ENCODE assay signal across 9 cellular contexts in genomic region chr11:82701847-82702520, GRCh38. TPM values are rescaled to one million over a fixed set of nuclear protein-coding genes. Genes with fewer than 3 reads are reported as not detected.
DNase-seq lines count a peak whose midpoint lies in the region; ATAC-seq and TF ChIP-seq lines count a peak whose summit lies in the region.
"Had no signal": no experiment of that assay in that cellular context is flagged by ENCODE, and none has a peak within 500 bp of the region (broad histone marks: within the 10 kb centered on the region; RNA-seq: fewer than 3 reads in every experiment).

No MANE protein-coding gene starts in this region.

- no peak overlapping the region for H3K4ac ChIP-seq in H9 (ENCODE audit: low read depth, low read length)
- H3K4ac ChIP-seq in neuronal stem cell (ENCODE audit: low read length): no peak overlapping the region

- H2BK15ac ChIP-seq in H9 (ENCODE audit: low read depth, low read length) (no peak overlapping the region), neuronal stem cell (ENCODE audit: low read length) (no peak overlapping the region)

- intact Hi-C loops in colonic mucosa (cut with DNase I) (no loop called here), gastrocnemius medialis (cut with DNase I; ENCODE audit: low total_unique reads) (no loop called here)

- H2BK12ac ChIP-seq in H9 (ENCODE audit: insufficient read length, low read depth, low read length) (no peak overlapping the region), neuronal stem cell (ENCODE audit: low read length) (no peak overlapping the region)

- H3K4me3 ChIP-seq in colonic mucosa (no peak overlapping the region), neuronal stem cell (ENCODE audit: low read length in 2 of 2) (no peak overlapping the region), gastrocnemius medialis (no peak overlapping the region)

- in situ Hi-C loops in gastrocnemius medialis (cut with MboI; ENCODE audit: low sequenced_read_pairs in 4 of 4): loop anchor here in 2 of 4 donors (25.0 kb wide), 1 partner anchor 1110 kb away; no protein-coding TSS in a partner anchor

- H3K23ac ChIP-seq in H9 (ENCODE audit: insufficient read length, low read depth, low read length) (no peak overlapping the region), neuronal stem cell (ENCODE audit: low read depth, low read length, poor library complexity) (no peak overlapping the region)

- H3K36me3 ChIP-seq in colonic mucosa (no peaks in the 10 kb centered on the region), neuronal stem cell (replicated peaks in 1 of 2; ENCODE audit: control insufficient read depth in 2 of 2, insufficient read depth in 2 of 2, low read length in 2 of 2) (no peaks in the 10 kb centered on the region), gastrocnemius medialis (no peaks in the 10 kb centered on the region)

- H4K91ac ChIP-seq in H9 (ENCODE audit: insufficient read length, low read depth, low read length): no peak overlapping the region
- H4K91ac ChIP-seq in neuronal stem cell (ENCODE audit: low read depth, low read length, poor library complexity): no peak overlapping the region

- H3K4me1 ChIP-seq in H9 (ENCODE audit: insufficient read depth, low read length) (no peaks in the 10 kb centered on the region), colonic mucosa (no peaks in the 10 kb centered on the region), neuronal stem cell (ENCODE audit: control insufficient read depth in 2 of 2, insufficient read depth in 1 of 2, low read depth in 1 of 2, low read length in 2 of 2) (no peaks in the 10 kb centered on the region), gastrocnemius medialis (no peaks in the 10 kb centered on the region)

- H3K9me3 ChIP-seq in H9 (ENCODE audit: control insufficient read depth, low read depth, low read length): no peaks in the 10 kb centered on the region
- H3K9me3 ChIP-seq in colonic mucosa: no peaks in the 10 kb centered on the region
- H3K9me3 ChIP-seq in neuronal stem cell (replicated peaks in 1 of 2; ENCODE audit: control insufficient read depth in 2 of 2, insufficient read depth in 1 of 2, low read depth in 1 of 2, low read length in 2 of 2): no peaks in the 10 kb centered on the region
- no peaks in the 10 kb centered on the region for H3K9me3 ChIP-seq in gastrocnemius medialis

- ATAC-seq in gastrocnemius medialis (no peak), esophagus mucosa (no peak)

- TF ChIP-seq CTCF in H9 (conservative IDR thresholded peaks at IDR 0.05) (peak; percentile 86), colonic mucosa (IDR thresholded peaks at IDR 0.05) (peak; percentile 36), gastrocnemius medialis (IDR thresholded peaks at IDR 0.05 in 4 of 5, conservative IDR thresholded peaks at IDR 0.05 in 1 of 5) (peak in 2 of 5 experiments; percentile 13 to 32)

- no peaks in the 10 kb centered on the region for H4K20me1 ChIP-seq in H9 (ENCODE audit: control insufficient read depth, insufficient read depth, insufficient read length)

- no peak overlapping the region for H2BK20ac ChIP-seq in H9 (ENCODE audit: low read depth, low read length, poor library complexity, severe bottlenecking)

- H3K14ac ChIP-seq in H9 (ENCODE audit: insufficient read depth, low read length) (no peak overlapping the region), neuronal stem cell (ENCODE audit: low read length) (no peak overlapping the region)

- H4K8ac ChIP-seq in H9 (replicated peaks; ENCODE audit: insufficient read length, low read depth, low read length) (peak overlapping the region; percentile 58), neuronal stem cell (ENCODE audit: low read depth, low read length) (no peak overlapping the region)

- TF ChIP-seq POLR2A in gastrocnemius medialis (IDR thresholded peaks at IDR 0.05): no peak

- H2BK120ac ChIP-seq in H9 (ENCODE audit: low read depth, low read length, poor library complexity, severe bottlenecking): no peak overlapping the region
- no peak overlapping the region for H2BK120ac ChIP-seq in neuronal stem cell (ENCODE audit: low read depth, low read length)

- H3K36me3 Mint-ChIP-seq in H9 (ENCODE audit: insufficient read depth in 1 of 3, low read depth in 3 of 3): no peaks in the 10 kb centered on the region

- H2AFZ ChIP-seq in H9 (ENCODE audit: low read length): no peak overlapping the region
- no peak overlapping the region for H2AFZ ChIP-seq in neuronal stem cell (ENCODE audit: low read length)

- no peak overlapping the region for H4K5ac ChIP-seq in H9 (ENCODE audit: insufficient read length, low read depth, low read length)

- H3K27me3 ChIP-seq in H9 (ENCODE audit: insufficient read depth, low read length): no peaks in the 10 kb centered on the region
- H3K27me3 ChIP-seq in colonic mucosa: no peaks in the 10 kb centered on the region
- no peaks in the 10 kb centered on the region for H3K27me3 ChIP-seq in neuronal stem cell (ENCODE audit: control insufficient read depth in 3 of 3, insufficient read depth in 3 of 3, low read depth in 1 of 3, low read length in 3 of 3)
- no peaks in the 10 kb centered on the region for H3K27me3 ChIP-seq in gastrocnemius medialis

- H3K4me1 Mint-ChIP-seq in H9: peaks cover 0 to 4% of the 10 kb centered on the region in 2 experiments; a peak in 2 of 4 replicates

- DNase-seq in stimulated activated CD4-positive, alpha-beta T cell treated with anti-CD3 and anti-CD28 coated beads, Interleukin-15, amount 100 ng/mL, for 24 hours: peak; percentile 33
- DNase-seq in stimulated activated CD4-positive, alpha-beta T cell treated with anti-CD3 and anti-CD28 coated beads, Interleukin-4, amount 100 ng/mL, for 4 hours: no peak
- DNase-seq in H9 (peak; percentile 65), NCI-H69 (lab: John Stamatoyannopoulos, UW) (peak; percentile 69), colonic mucosa (peak; percentile 22), neuronal stem cell (ENCODE audit: low spot score) (peak; percentile 65), gastrocnemius medialis (no peak)

- no peak overlapping the region for H3K4me2 ChIP-seq in H9 (ENCODE audit: insufficient read depth, insufficient read length, low read length)
- no peak overlapping the region for H3K4me2 ChIP-seq in neuronal stem cell (ENCODE audit: insufficient read depth, low read length, poor library complexity, severe bottlenecking)

- H3K18ac ChIP-seq in H9 (ENCODE audit: insufficient read length, low read depth, low read length) (no peak overlapping the region), neuronal stem cell (ENCODE audit: low read length) (no peak overlapping the region)

- H3K27ac ChIP-seq in H9 (ENCODE audit: insufficient read length, low read depth, low read length) (no peak overlapping the region), colonic mucosa (no peak overlapping the region), neuronal stem cell (replicated peaks; ENCODE audit: low read length) (no peak overlapping the region), gastrocnemius medialis (no peak overlapping the region)

- no peak overlapping the region for H3K4me3 Mint-ChIP-seq in H9
- H3K4me3 Mint-ChIP-seq: stimulated activated naive CD8-positive, alpha-beta T cell treated with anti-CD3 and anti-CD28 coated beads, Interleukin-15, Interleukin-2, amounts not matched to agents 100 ng/mL and 50 ng/mL, for 24 hours had no signal

- H3K9ac ChIP-seq in H9 (ENCODE audit: extremely low read depth, insufficient read length, low read length): no peak overlapping the region
- H3K9ac ChIP-seq in colonic mucosa (ENCODE audit: low read depth in 2 of 2, low read length in 2 of 2): no peak overlapping the region
- H3K9ac ChIP-seq in neuronal stem cell (ENCODE audit: low read depth, low read length, poor library complexity): no peak overlapping the region

- H3K79me2 ChIP-seq in H9 (ENCODE audit: insufficient read depth, low read length): no peaks in the 10 kb centered on the region

- no peak overlapping the region for H3K56ac ChIP-seq in H9 (ENCODE audit: insufficient read length, low read depth, low read length)

- H2BK5ac ChIP-seq in H9 (ENCODE audit: insufficient read length, low read length) (no peak overlapping the region), neuronal stem cell (ENCODE audit: low read length) (no peak overlapping the region)

- H3K23me2 ChIP-seq in H9 (ENCODE audit: insufficient read length, low read depth, low read length, poor library complexity, severe bottlenecking): no peaks in the 10 kb centered on the region

- WGBS in H9 (ENCODE audit: extremely low coverage, insufficient read length, low lambda C conversion rate): no CpG with 5 or more reads among the region's 7 CpGs
- WGBS in neuronal stem cell (ENCODE audit: extremely low coverage in 2 of 2, insufficient read length in 2 of 2, insufficient replicate concordance in 1 of 2), 2 donors: no CpG with 5 or more reads among the region's 7 CpGs

- no peak overlapping the region for H3T11ph ChIP-seq in H9 (ENCODE audit: low read length)

- no peaks in the 10 kb centered on the region for H3K9me3 Mint-ChIP-seq in H9
- H3K9me3 Mint-ChIP-seq: stimulated activated naive CD8-positive, alpha-beta T cell treated with anti-CD3 and anti-CD28 coated beads, Interleukin-15, Interleukin-2, amounts not matched to agents 100 ng/mL and 50 ng/mL, for 24 hours had no signal

- no peaks in the 10 kb centered on the region for H3K27me3 Mint-ChIP-seq in H9 (ENCODE audit: low read depth)

- H3K27ac Mint-ChIP-seq in H9: no peak overlapping the region
- H3K27ac Mint-ChIP-seq: stimulated activated naive CD8-positive, alpha-beta T cell treated with anti-CD3 and anti-CD28 coated beads, Interleukin-15, Interleukin-2, amounts not matched to agents 100 ng/mL and 50 ng/mL, for 24 hours had no signal

- H3K79me1 ChIP-seq in H9 (ENCODE audit: insufficient read depth, low read depth, low read length, poor library complexity, severe bottlenecking) (no peaks in the 10 kb centered on the region), neuronal stem cell (ENCODE audit: low read depth, low read length) (no peaks in the 10 kb centered on the region)

- H2AK5ac ChIP-seq in H9 (ENCODE audit: insufficient read length, low read length): no peak overlapping the region
- H2AK5ac ChIP-seq in neuronal stem cell (ENCODE audit: low read depth, low read length): no peak overlapping the region

RNA-seq across cellular contexts. Expression of gene FAM181B, which starts 31.7 kb away (rescaled TPM):
- 0.13 and 0.44 TPM in 2 replicates for total RNA-seq in H9 (2021)
- under 1 TPM; 0.12 to 0.32 TPM for total RNA-seq in colonic mucosa
- not detected for polyA plus RNA-seq in neuronal stem cell (2013, experiment 1 of 2)
- polyA plus RNA-seq in neuronal stem cell (2013, experiment 2 of 2): 0.01 TPM
- under 1 TPM in 2 of 4 donors, not detected in 2; 0.07 to 0.11 TPM for total RNA-seq in gastrocnemius medialis
- 0.28 TPM for total RNA-seq in esophagus mucosa

Comparison
In these comparisons a context has a peak if more than half of its experiments do, and no peak if none do; other contexts are left out.
1. DNase-seq: peak in stimulated activated CD4-positive, alpha-beta T cell treated with anti-CD3 and anti-CD28 coated beads, Interleukin-15, amount 100 ng/mL, for 24 hours (single experiment), H9 (single experiment), NCI-H69 (single experiment), colonic mucosa (single experiment) and neuronal stem cell (single experiment); none in stimulated activated CD4-positive, alpha-beta T cell treated with anti-CD3 and anti-CD28 coated beads, Interleukin-4, amount 100 ng/mL, for 4 hours (0 of 2) and gastrocnemius medialis (0 of 2).